In genomic region chr7:130943336-130943901, GRCh38 we compare ENCODE assay signal across 8 cellular contexts.
A peak's percentile ranks its signal among the peaks of the same experiment; 100 is the strongest.
DNase-seq lines count a peak whose midpoint lies in the region; ATAC-seq and TF ChIP-seq lines count a peak whose summit lies in the region.

No MANE protein-coding gene starts in this region.

- H3K4me1 ChIP-seq in SK-N-SH (ENCODE audit: control insufficient read depth in 1 of 2, insufficient read depth in 2 of 2, low read depth in 1 of 2, low read length in 1 of 2) (peaks cover 2 to 43% of the 10 kb centered on the region in 2 experiments), SJCRH30 (peaks cover 4% of the 10 kb centered on the region; the same call in 1 of the 2 replicates), osteoblast (ENCODE audit: insufficient read depth, low read length) (peaks cover 82% of the 10 kb centered on the region)

- 47% methylated on average over 9 of the region's 9 CpGs for WGBS in SK-N-SH (ENCODE audit: low lambda C conversion rate)

- H3K4me2 ChIP-seq in SK-N-SH: peak overlapping the region; percentile 44
- H3K4me2 ChIP-seq in osteoblast (ENCODE audit: insufficient read depth, low read length): peak overlapping the region; percentile 91

- CTCF ChIA-PET in SK-N-SH (lab: Yijun Ruan, JAX): interaction anchor here (1.2 kb wide), 1 partner anchor 97 kb away, joined by 4 read pairs; no protein-coding TSS in a partner anchor

- peaks cover 37 to 39% of the 10 kb centered on the region in 2 experiments for H3K36me3 ChIP-seq in SK-N-SH (replicated peaks in 1 of 2; ENCODE audit: control insufficient read depth in 1 of 2, insufficient read depth in 2 of 2, low read length in 1 of 2)
- no peaks in the 10 kb centered on the region for H3K36me3 ChIP-seq in SJCRH30
- H3K36me3 ChIP-seq in osteoblast (ENCODE audit: insufficient read depth, low read length): peaks cover 23% of the 10 kb centered on the region

- peak overlapping the region; percentile 27; the same call in 1 of the 2 replicates for H3K9ac ChIP-seq in SK-N-SH

- no peaks in the 10 kb centered on the region; the same call in 1 of the 2 replicates for H4K20me1 ChIP-seq in SK-N-SH (ENCODE audit: insufficient read depth)
- H4K20me1 ChIP-seq in osteoblast (ENCODE audit: insufficient read depth, low read length): peaks cover 7% of the 10 kb centered on the region

- POLR2A ChIA-PET in SK-N-SH (lab: Yijun Ruan, JAX): no interaction called here

- H3K27ac ChIP-seq in SK-N-SH (ENCODE audit: low read depth in 2 of 2, low read length in 1 of 2) (peak overlapping the region; percentile 50 to 72; a peak in 3 of 4 replicates), SJCRH30 (no peak overlapping the region), osteoblast (ENCODE audit: low read depth, low read length) (peak overlapping the region; percentile 97)

- no peaks in the 10 kb centered on the region for H3K9me3 ChIP-seq in SK-N-SH
- H3K9me3 ChIP-seq in SJCRH30 (replicated peaks): no peaks in the 10 kb centered on the region
- no peaks in the 10 kb centered on the region for H3K9me3 ChIP-seq in osteoblast (ENCODE audit: low read depth, low read length)

- ATAC-seq in SK-N-SH treated with all-trans-retinoic acid at 6 μM for 48 hours: no peak
- ATAC-seq in HG03342 (IDR thresholded peaks at IDR 0.05; ENCODE audit: unreplicated experiment): no peak

- no peak overlapping the region for H2AFZ ChIP-seq in SK-N-SH (ENCODE audit: low read depth)
- H2AFZ ChIP-seq in osteoblast (ENCODE audit: low read length): no peak overlapping the region

- TF ChIP-seq CTCF in SK-N-SH (IDR thresholded peaks at IDR 0.05) (no peak), epithelial cell of proximal tubule (conservative IDR thresholded peaks at IDR 0.05; ENCODE audit: low read depth, low read length) (no peak), osteoblast (IDR thresholded peaks at IDR 0.05; ENCODE audit: extremely low read depth, low read depth, low read length) (no peak)

- TF ChIP-seq EP300 in SK-N-SH (IDR thresholded peaks at IDR 0.05; ENCODE audit: borderline replicate concordance in 1 of 2, low read depth in 1 of 2, low read length in 1 of 2): no peak

- H3F3A ChIP-seq in SK-N-SH (replicated peaks; ENCODE audit: insufficient read depth): peaks cover 31% of the 10 kb centered on the region

- H3K79me2 ChIP-seq in SK-N-SH (ENCODE audit: insufficient read depth) (peaks cover 100% of the 10 kb centered on the region), osteoblast (ENCODE audit: insufficient read depth, low read length) (peaks cover 99% of the 10 kb centered on the region)

- DNase-seq in SK-N-SH: no peak
- no peak for DNase-seq in SJCRH30
- no peak for DNase-seq in epithelial cell of proximal tubule (ENCODE audit: low read depth)
- peak; percentile 35 for DNase-seq in osteoblast (ENCODE audit: insufficient read length, low spot score, missing footprints)
- DNase-seq in LoVo (ENCODE audit: low spot score): no peak
- no peak for DNase-seq in OCI-M2 (lab: John Stamatoyannopoulos, UW; ENCODE audit: unreplicated experiment)

- TF ChIP-seq RAD21 in SK-N-SH (IDR thresholded peaks at IDR 0.05; ENCODE audit: low read length): no peak

- no peaks in the 10 kb centered on the region for H3K9me2 ChIP-seq in SK-N-SH

- H3K4me3 ChIP-seq in SK-N-SH (ENCODE audit: low read depth in 2 of 2, low read length in 1 of 2) (no peak overlapping the region; a peak in 1 of 4 replicates), SJCRH30 (peak overlapping the region; percentile 19), epithelial cell of proximal tubule (ENCODE audit: low read depth, low read length) (peak overlapping the region; percentile 71), osteoblast (ENCODE audit: insufficient read depth, low read length) (peak overlapping the region; percentile 75)

- H3K27me3 ChIP-seq in SK-N-SH (ENCODE audit: insufficient read depth) (no peaks in the 10 kb centered on the region), SJCRH30 (no peaks in the 10 kb centered on the region), osteoblast (ENCODE audit: insufficient read depth, low read length) (no peaks in the 10 kb centered on the region)

TF ChIP-seq in SK-N-SH, 30 proteins besides CTCF, POLR2A, EP300 and RAD21:
- peak; percentile 43; the same call in 1 of the 2 replicates for TF ChIP-seq USF1 (IDR thresholded peaks at IDR 0.05; ENCODE audit: borderline replicate concordance, low read depth)
- TF ChIP-seq REST (IDR thresholded peaks at IDR 0.05; ENCODE audit: low read depth, low read length): no peak
TF ChIP-seq in SK-N-SH: peak in this region for 1.

TF ChIP-seq in SK-N-SH treated with all-trans-retinoic acid at 6 μM for 48 hours, 23 proteins besides CTCF, POLR2A, EP300 and RAD21:
- TF ChIP-seq TOX (CRISPR knock-in tag; IDR thresholded peaks at IDR 0.05; ENCODE audit: borderline replicate concordance) (no peak), CSRNP3 (CRISPR knock-in tag; IDR thresholded peaks at IDR 0.05) (no peak), RARB (CRISPR knock-in tag; IDR thresholded peaks at IDR 0.05) (no peak), SNAI2 (CRISPR knock-in tag; IDR thresholded peaks at IDR 0.05) (no peak), CREB5 (CRISPR knock-in tag; IDR thresholded peaks at IDR 0.05; ENCODE audit: low read depth) (no peak), ZC3H10 (CRISPR knock-in tag; IDR thresholded peaks at IDR 0.05) (no peak), ZNF8 (CRISPR knock-in tag; IDR thresholded peaks at IDR 0.05) (no peak), PPARA (CRISPR knock-in tag; IDR thresholded peaks at IDR 0.05; ENCODE audit: borderline replicate concordance) (no peak), GLIS3 (CRISPR knock-in tag; IDR thresholded peaks at IDR 0.05) (no peak), ZFP30 (CRISPR knock-in tag; IDR thresholded peaks at IDR 0.05) (no peak), POU6F1 (CRISPR knock-in tag; IDR thresholded peaks at IDR 0.05; ENCODE audit: borderline replicate concordance, low read depth) (no peak), OSR1 (CRISPR knock-in tag; IDR thresholded peaks at IDR 0.05) (no peak)

Comparison
In these comparisons a context has a peak if more than half of its experiments do, and no peak if none do; other contexts are left out.
1. H3K4me3 ChIP-seq: peak in SJCRH30 (single experiment), epithelial cell of proximal tubule (single experiment) and osteoblast (single experiment); none in SK-N-SH (0 of 2).